ENCODE assay signal across 8 cellular contexts in the genomic region with DNA sequence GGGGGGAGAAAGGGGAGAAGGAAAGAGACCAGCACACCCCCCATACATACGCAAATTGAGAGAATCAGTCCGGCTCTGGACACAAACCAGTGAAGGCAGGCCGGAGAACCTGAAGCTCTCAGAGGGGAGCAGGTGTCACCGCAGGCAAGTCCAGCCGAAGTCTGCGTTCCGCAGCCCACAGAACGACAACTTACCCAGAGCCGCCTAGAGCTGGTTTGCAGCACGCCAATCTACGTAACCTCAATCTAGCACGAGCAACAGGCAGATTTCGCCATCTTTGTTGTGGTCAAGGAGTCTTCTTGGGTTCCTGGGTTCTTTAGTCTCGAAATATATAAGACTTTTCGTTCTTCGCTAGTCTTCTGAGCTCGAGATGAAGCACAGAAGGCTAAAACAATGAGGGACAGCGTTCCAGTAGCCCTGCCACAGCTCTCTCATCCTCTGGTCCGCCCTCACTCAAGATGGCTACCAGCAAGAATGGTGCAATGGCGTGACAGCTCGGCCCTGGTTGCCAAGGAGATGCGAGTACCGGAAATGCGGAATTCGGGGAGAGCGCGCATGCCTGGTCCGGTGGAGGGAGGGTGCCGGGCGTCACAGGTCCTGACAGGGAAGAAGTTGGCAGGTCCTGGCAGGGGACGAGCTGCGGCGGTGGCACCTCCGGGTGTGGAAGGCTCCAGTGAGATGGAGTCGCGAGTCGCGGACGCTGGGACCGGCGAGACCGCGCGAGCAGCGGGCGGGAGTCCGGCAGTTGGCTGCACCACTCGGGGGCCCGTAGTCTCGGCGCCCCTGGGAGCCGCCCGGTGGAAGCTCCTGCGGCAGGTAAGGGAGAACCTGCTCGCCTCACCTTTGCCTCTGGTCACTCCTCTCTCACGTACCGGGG. TPM values are rescaled to one million over a fixed set of nuclear protein-coding genes. Genes with fewer than 3 reads are reported as not detected.
DNase-seq lines count a peak whose midpoint lies in the region; ATAC-seq and TF ChIP-seq lines count a peak whose summit lies in the region.

A gene (plus strand): TSS at position 618 of the 877 bp plus-strand sequence.
A gene (minus strand): TSS at position 165 of the 877 bp plus-strand sequence. CDS start 15,152 bp downstream, outside the sequence.

- peaks cover 31% of the 10 kb centered on the region for H3K4me1 Mint-ChIP-seq in dendritic cell treated with granulocyte-macrophage colony-stimulating factor and Interleukin-4, amounts not matched to agents 40 ng/mL and 50 ng/mL, for 4 days (ENCODE audit: low read depth)

- intact Hi-C loops in dendritic cell treated with granulocyte-macrophage colony-stimulating factor and Interleukin-4, amounts not matched to agents 40 ng/mL and 50 ng/mL, for 4 days (cut with micrococcal nuclease): loop anchor here (2.0 kb wide), 1 partner anchor 193 kb away; a partner anchor contains a TSS
- intact Hi-C loops in left lung (cut with DNase I): no loop called here

- H3K9me3 ChIP-seq in left lung: no peaks in the 10 kb centered on the region

- TF ChIP-seq CTCF in C4-2B (conservative IDR thresholded peaks at IDR 0.05) (no peak), left lung (IDR thresholded peaks at IDR 0.05) (no peak)

- H3K36me3 Mint-ChIP-seq in dendritic cell treated with granulocyte-macrophage colony-stimulating factor and Interleukin-4, amounts not matched to agents 40 ng/mL and 50 ng/mL, for 4 days (ENCODE audit: low read depth): peaks cover 19% of the 10 kb centered on the region

- H3K4me3 ChIP-seq in left lung: peak within 1 kb of the TSS; percentile 77 to 95

- H3K27me3 ChIP-seq in left lung: no peaks in the 10 kb centered on the region

- no peaks in the 10 kb centered on the region for H3K27me3 Mint-ChIP-seq in dendritic cell treated with granulocyte-macrophage colony-stimulating factor and Interleukin-4, amounts not matched to agents 40 ng/mL and 50 ng/mL, for 4 days

- no peaks in the 10 kb centered on the region for H3K9me3 Mint-ChIP-seq in dendritic cell treated with granulocyte-macrophage colony-stimulating factor and Interleukin-4, amounts not matched to agents 40 ng/mL and 50 ng/mL, for 4 days

- peak within 1 kb of the TSS; percentile 97 for H3K27ac Mint-ChIP-seq in dendritic cell treated with granulocyte-macrophage colony-stimulating factor and Interleukin-4, amounts not matched to agents 40 ng/mL and 50 ng/mL, for 4 days

- H3K4me1 ChIP-seq in left lung: peaks cover 15 to 42% of the 10 kb centered on the region in 2 donors

- peak; percentile 91 for DNase-seq in NCI-H748 treated with DMSO at 0.1 percent for 48 hours (lab: John Stamatoyannopoulos, UW)
- DNase-seq in activated CD4-positive, alpha-beta T cell treated with anti-CD3 and anti-CD28 coated beads, Interleukin-2, amount 50 U/mL, for 24 hours (ENCODE audit: low read depth in 1 of 2, low spot score in 1 of 2): peak; percentile 98
- DNase-seq in left lung: peak; percentile 98 to 99
- DNase-seq in stimulated activated CD4-positive, alpha-beta T cell treated with anti-CD3 and anti-CD28 coated beads, Interleukin-2, amount 100 ng/mL, for 48 hours: peak; percentile 95 to 97

- H3K36me3 ChIP-seq in left lung: no peaks in the 10 kb centered on the region

- H3K27ac ChIP-seq in C4-2B (peak within 1 kb of the TSS; percentile 86), left lung (peak within 1 kb of the TSS; percentile 97)

- ATAC-seq in GM19372 (IDR thresholded peaks at IDR 0.05; ENCODE audit: low read depth, unreplicated experiment): peak; percentile 72
- ATAC-seq in HG03558 (IDR thresholded peaks at IDR 0.05; ENCODE audit: extremely low read depth, unreplicated experiment): peak; percentile 45
- peak; percentile 97 for ATAC-seq in left lung

- peak within 1 kb of the TSS; percentile 100 for H3K4me3 Mint-ChIP-seq in dendritic cell treated with granulocyte-macrophage colony-stimulating factor and Interleukin-4, amounts not matched to agents 40 ng/mL and 50 ng/mL, for 4 days

RNA-seq across cellular contexts. Expression of the first gene that starts in this region (rescaled TPM):
- total RNA-seq in left lung: 10 to 100 TPM in 1 of 2 donors, 1 to 10 TPM in 1; 8.3 to 17.5 TPM

RNA-seq across cellular contexts. Expression of the second gene that starts in this region (rescaled TPM):
- 10 to 100 TPM; 46.0 to 55.7 TPM for total RNA-seq in left lung

Comparison
In these comparisons a context has a peak if more than half of its experiments do, and no peak if none do; other contexts are left out.
1. Peak in every context shown above with its lines: DNase-seq, ATAC-seq, H3K4me3 ChIP-seq and H3K27ac ChIP-seq.
2. ATAC-seq: peak in every context shown above with its lines; median percentile 97 in left lung; 72 in GM19372; 45 in HG03558.